8 cellular contexts compared by ENCODE assay signal in the genomic region with DNA sequence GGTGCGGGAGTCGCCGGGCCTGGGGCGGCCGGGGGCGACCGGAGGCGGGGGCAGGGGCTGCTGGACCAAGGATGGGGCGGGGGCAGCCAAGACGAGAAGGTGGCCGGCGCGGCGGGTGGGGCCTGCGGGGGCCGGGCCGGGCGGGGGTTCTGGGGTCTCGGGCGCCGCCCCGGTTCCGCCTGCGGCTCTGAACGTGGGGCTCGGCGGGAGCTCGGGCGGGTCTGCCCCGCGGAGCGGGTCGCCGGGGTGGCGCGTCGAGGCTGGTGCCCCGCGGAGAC. TPM values are rescaled to one million over a fixed set of nuclear protein-coding genes. Genes with fewer than 3 reads are reported as not detected.
A peak's percentile ranks its signal among the peaks of the same experiment; 100 is the strongest.
DNase-seq lines count a peak whose midpoint lies in the region; ATAC-seq, FAIRE-seq and TF ChIP-seq lines count a peak whose summit lies in the region.

No MANE protein-coding gene starts in this region.

- no peaks in the 10 kb centered on the region for H3K27me3 Mint-ChIP-seq in T-helper 1 cell treated with Interleukin-12 subunit alpha and Interleukin-12 subunit beta and Interleukin-4 antibody, amounts not matched to agents 30 μg/mL and 1 μg/mL, for 36 hours (ENCODE audit: low read depth)
- no peaks in the 10 kb centered on the region for H3K27me3 Mint-ChIP-seq in activated naive CD8-positive, alpha-beta T cell
- no peaks in the 10 kb centered on the region for H3K27me3 Mint-ChIP-seq in stimulated activated naive CD8-positive, alpha-beta T cell treated with anti-CD3 and anti-CD28 coated beads, Interleukin-15, amount 100 ng/mL, for 72 hours

- FAIRE-seq in GM12892 (lab: Jason Lieb, UNC), result no peak

- peak overlapping the region; percentile 99 for H3K4me3 Mint-ChIP-seq in T-helper 1 cell treated with Interleukin-12 subunit alpha and Interleukin-12 subunit beta and Interleukin-4 antibody, amounts not matched to agents 30 μg/mL and 1 μg/mL, for 36 hours
- H3K4me3 Mint-ChIP-seq in activated naive CD8-positive, alpha-beta T cell, result peak overlapping the region; percentile 95
- peak overlapping the region; percentile 98 to 99 for H3K4me3 Mint-ChIP-seq in stimulated activated naive CD8-positive, alpha-beta T cell treated with anti-CD3 and anti-CD28 coated beads, Interleukin-15, amount 100 ng/mL, for 72 hours

- no peak overlapping the region for H3K27ac ChIP-seq in iPS-20b (ENCODE audit: low read length)

- peak overlapping the region; percentile 100 for H3K27ac Mint-ChIP-seq in T-helper 1 cell treated with Interleukin-12 subunit alpha and Interleukin-12 subunit beta and Interleukin-4 antibody, amounts not matched to agents 30 μg/mL and 1 μg/mL, for 36 hours
- peak overlapping the region; percentile 68 for H3K27ac Mint-ChIP-seq in activated naive CD8-positive, alpha-beta T cell
- peak overlapping the region; percentile 89 to 100 for H3K27ac Mint-ChIP-seq in stimulated activated naive CD8-positive, alpha-beta T cell treated with anti-CD3 and anti-CD28 coated beads, Interleukin-15, amount 100 ng/mL, for 72 hours

- no peak for TF ChIP-seq POLR2A in GM12892 (IDR thresholded peaks at IDR 0.05; ENCODE audit: low read depth, low read length)

- 0 out of 2 replicates have a peak, but pooled peaks cover 3% of the 10 kb centered on the region for H3K4me1 ChIP-seq in iPS-20b (ENCODE audit: insufficient read depth, low read length)

- peaks cover 14% of the 10 kb centered on the region for H3K36me3 Mint-ChIP-seq in T-helper 1 cell treated with Interleukin-12 subunit alpha and Interleukin-12 subunit beta and Interleukin-4 antibody, amounts not matched to agents 30 μg/mL and 1 μg/mL, for 36 hours (ENCODE audit: low read depth)
- H3K36me3 Mint-ChIP-seq in activated naive CD8-positive, alpha-beta T cell, result no peaks in the 10 kb centered on the region

- H3K4me3 ChIP-seq in iPS-20b (ENCODE audit: low read length), result peak overlapping the region; percentile 90; the same call in 1 of the 2 replicates

- H3K9ac ChIP-seq in iPS-20b (ENCODE audit: low read depth, low read length), result peak overlapping the region; percentile 89; the same call in 1 of the 2 replicates

- H3K9me3 ChIP-seq in iPS-20b (ENCODE audit: insufficient read depth, low read depth, low read length), result no peaks in the 10 kb centered on the region

- ATAC-seq in stimulated activated naive CD8-positive, alpha-beta T cell treated with anti-CD3 and anti-CD28 coated beads, Interleukin-15, amount 100 ng/mL, for 72 hours, result no peak

- no peak for DNase-seq in T-helper 1 cell
- no peak for DNase-seq in stimulated activated naive CD8-positive, alpha-beta T cell treated with anti-CD3 and anti-CD28 coated beads, Interleukin-15, amount 100 ng/mL, for 72 hours
- DNase-seq in GM12892 (ENCODE audit: insufficient read length), result no peak
- no peak for DNase-seq in NCI-H2171 treated with DMSO at 0.1 percent for 48 hours (lab: John Stamatoyannopoulos, UW)
- no peak for DNase-seq in retina

- H3K36me3 ChIP-seq in iPS-20b (ENCODE audit: insufficient read depth, low read depth, low read length), result peaks cover 42% of the 10 kb centered on the region

- H3K9me3 Mint-ChIP-seq in T-helper 1 cell treated with Interleukin-12 subunit alpha and Interleukin-12 subunit beta and Interleukin-4 antibody, amounts not matched to agents 30 μg/mL and 1 μg/mL, for 36 hours, result no peaks in the 10 kb centered on the region
- no peaks in the 10 kb centered on the region for H3K9me3 Mint-ChIP-seq in activated naive CD8-positive, alpha-beta T cell (ENCODE audit: low read depth)
- H3K9me3 Mint-ChIP-seq in stimulated activated naive CD8-positive, alpha-beta T cell treated with anti-CD3 and anti-CD28 coated beads, Interleukin-15, amount 100 ng/mL, for 72 hours, result no peaks in the 10 kb centered on the region

- H3K4me1 Mint-ChIP-seq in T-helper 1 cell treated with Interleukin-12 subunit alpha and Interleukin-12 subunit beta and Interleukin-4 antibody, amounts not matched to agents 30 μg/mL and 1 μg/mL, for 36 hours (ENCODE audit: low read depth), result peaks cover 18% of the 10 kb centered on the region
- H3K4me1 Mint-ChIP-seq in activated naive CD8-positive, alpha-beta T cell (ENCODE audit: low read depth), result peaks cover 19% of the 10 kb centered on the region
- peaks cover 45% of the 10 kb centered on the region for H3K4me1 Mint-ChIP-seq in stimulated activated naive CD8-positive, alpha-beta T cell treated with anti-CD3 and anti-CD28 coated beads, Interleukin-15, amount 100 ng/mL, for 72 hours

- H3K27me3 ChIP-seq in iPS-20b (ENCODE audit: insufficient read depth, low read length), result no peaks in the 10 kb centered on the region

RNA-seq across cellular contexts. Expression of a gene that starts 0.2 kb away (rescaled TPM):
- 32.6 TPM for polyA plus RNA-seq in GM12892 (2012; ENCODE audit: missing spikeins)
